Comparison of ENCODE assay signal across 1 cellular context in genomic region chr16:81465375-81465943, GRCh38.
A peak's percentile ranks its signal among the peaks of the same experiment; 100 is the strongest.
TF ChIP-seq lines count a peak whose summit lies in the region.

No MANE protein-coding gene starts in this region.

TF ChIP-seq in HepG2, 621 proteins besides CTCF, POLR2A, EP300 and RAD21 (continued from another document and continues in another):
- TF ChIP-seq AHDC1 (CRISPR knock-in tag; IDR thresholded peaks at IDR 0.05; ENCODE audit: borderline replicate concordance) (no peak), ZFP37 (CRISPR knock-in tag; IDR thresholded peaks at IDR 0.05; ENCODE audit: borderline replicate concordance) (no peak), PHF8 (CRISPR knock-in tag; IDR thresholded peaks at IDR 0.05) (no peak), MYNN (CRISPR knock-in tag; IDR thresholded peaks at IDR 0.05; ENCODE audit: low read depth) (no peak), KDM3A (CRISPR knock-in tag; IDR thresholded peaks at IDR 0.05; ENCODE audit: low read depth) (peak; percentile 63; the same call in 1 of the 2 replicates), ZNF724P (CRISPR knock-in tag; IDR thresholded peaks at IDR 0.05; ENCODE audit: borderline replicate concordance) (no peak), ZNF510 (CRISPR knock-in tag; IDR thresholded peaks at IDR 0.05; ENCODE audit: low read depth) (no peak), DRAP1 (CRISPR knock-in tag; IDR thresholded peaks at IDR 0.05) (no peak), SIX4 (CRISPR knock-in tag; IDR thresholded peaks at IDR 0.05) (no peak), SNAPC2 (CRISPR knock-in tag; IDR thresholded peaks at IDR 0.05) (no peak), TCF7L2 (IDR thresholded peaks at IDR 0.05; ENCODE audit: low read depth, low read length) (no peak), ZNF556 (CRISPR knock-in tag; IDR thresholded peaks at IDR 0.05; ENCODE audit: borderline replicate concordance) (peak; percentile 37; the same call in 1 of the 2 replicates), ZIK1 (CRISPR knock-in tag; IDR thresholded peaks at IDR 0.05; ENCODE audit: borderline replicate concordance, low read depth) (no peak), MEIS2 (CRISPR knock-in tag; IDR thresholded peaks at IDR 0.05) (peak; percentile 62; the same call in 1 of the 2 replicates), THAP11 (CRISPR knock-in tag; IDR thresholded peaks at IDR 0.05) (no peak), ZNF512 (CRISPR knock-in tag; IDR thresholded peaks at IDR 0.05) (no peak), MED1 (CRISPR knock-in tag; IDR thresholded peaks at IDR 0.05) (peak; percentile 70), ZBTB3 (CRISPR knock-in tag; IDR thresholded peaks at IDR 0.05; ENCODE audit: borderline replicate concordance, low read depth) (no peak), ZNF460 (CRISPR knock-in tag; IDR thresholded peaks at IDR 0.05; ENCODE audit: borderline replicate concordance) (no peak), ZNF17 (CRISPR knock-in tag; IDR thresholded peaks at IDR 0.05) (no peak), ZNF577 (CRISPR knock-in tag; IDR thresholded peaks at IDR 0.05; ENCODE audit: borderline replicate concordance, low read depth) (no peak), GATAD1 (CRISPR knock-in tag; IDR thresholded peaks at IDR 0.05) (0 out of 2 replicates have a peak, but pooled peaks have one; percentile 28), KLF11 (CRISPR knock-in tag; IDR thresholded peaks at IDR 0.05) (no peak), TSC22D2 (CRISPR knock-in tag; IDR thresholded peaks at IDR 0.05; ENCODE audit: borderline replicate concordance) (no peak), SIN3B (IDR thresholded peaks at IDR 0.05; ENCODE audit: low read length) (no peak), DNMT1 (CRISPR knock-in tag; IDR thresholded peaks at IDR 0.05) (0 out of 2 replicates have a peak, but pooled peaks have one; percentile 46), TCF12 (IDR thresholded peaks at IDR 0.05) (no peak), TCF12 (CRISPR knock-in tag; IDR thresholded peaks at IDR 0.05) (no peak), ZNF276 (CRISPR knock-in tag; IDR thresholded peaks at IDR 0.05; ENCODE audit: low read depth) (no peak; the same call in 1 of the 2 replicates), ZNF83 (CRISPR knock-in tag; IDR thresholded peaks at IDR 0.05; ENCODE audit: borderline replicate concordance) (no peak), HMGXB4 (CRISPR knock-in tag; IDR thresholded peaks at IDR 0.05; ENCODE audit: borderline replicate concordance in 1 of 2, low read depth in 1 of 2) (0 out of 4 replicates have a peak, but pooled peaks of 1 of the 2 experiments have one; percentile 22), ZSCAN30 (CRISPR knock-in tag; IDR thresholded peaks at IDR 0.05) (no peak), TEAD3 (CRISPR knock-in tag; optimal IDR thresholded peaks at IDR 0.05; ENCODE audit: borderline replicate concordance) (peak; percentile 69), ATM (IDR thresholded peaks at IDR 0.05; ENCODE audit: borderline replicate concordance) (no peak), HNF1A (IDR thresholded peaks at IDR 0.05; ENCODE audit: low read depth) (no peak), HNF1A (CRISPR knock-in tag; IDR thresholded peaks at IDR 0.05; ENCODE audit: borderline replicate concordance) (0 out of 2 replicates have a peak, but pooled peaks have one; percentile 28), HNF1B (CRISPR knock-in tag; IDR thresholded peaks at IDR 0.05) (no peak), NR2C2 (CRISPR knock-in tag; IDR thresholded peaks at IDR 0.05; ENCODE audit: borderline replicate concordance) (peak; percentile 47), HMG20A (CRISPR knock-in tag; IDR thresholded peaks at IDR 0.05; ENCODE audit: borderline replicate concordance) (no peak), ZNF574 (CRISPR knock-in tag; IDR thresholded peaks at IDR 0.05) (0 out of 2 replicates have a peak, but pooled peaks have one; percentile 33), ZKSCAN1 (IDR thresholded peaks at IDR 0.05; ENCODE audit: low read length) (no peak), ESRRA (CRISPR knock-in tag; IDR thresholded peaks at IDR 0.05; ENCODE audit: low read depth) (peak; percentile 47; the same call in 1 of the 2 replicates)
